In genomic region chr17:67628580-67629013, GRCh38 we compare ENCODE assay signal across 9 cellular contexts.
DNase-seq lines count a peak whose midpoint lies in the region; ATAC-seq and TF ChIP-seq lines count a peak whose summit lies in the region.
"Had no signal": no experiment of that assay in that cellular context is flagged by ENCODE, and none has a peak within 500 bp of the region (broad histone marks: within the 10 kb centered on the region; RNA-seq: fewer than 3 reads in every experiment).

No MANE protein-coding gene starts in this region.

- peak overlapping the region; percentile 67 to 84 for H3K27ac Mint-ChIP-seq in natural killer cell

- H2AK9ac ChIP-seq in IMR-90 (replicated peaks; ENCODE audit: low read depth, low read length, poor library complexity), result no peak overlapping the region

- intact Hi-C loops in IMR-90 (cut with micrococcal nuclease) (no loop called here), body of pancreas (cut with DNase I) (no loop called here), natural killer cell (cut with micrococcal nuclease) (no loop called here)

- no peak overlapping the region for H3K4me3 ChIP-seq in IMR-90 (ENCODE audit: insufficient read depth, low read depth, low read length)
- H3K4me3 ChIP-seq in body of pancreas, result no peak overlapping the region

- WGBS in IMR-90 (ENCODE audit: extremely low coverage in 2 of 2, insufficient read length in 1 of 2), 2 experiments, result 77% methylated on average over 4 of the region's 8 CpGs; no CpG with 5 or more reads in 1 of the 2 experiments
- WGBS in body of pancreas, 2 donors, result 62 to 76% methylated on average over 3 to 8 of the region's 8 CpGs

- in situ Hi-C loops in IMR-90 (cut with MboI; ENCODE audit: low sequenced_read_pairs), result no loop called here

- no peak overlapping the region for H4K91ac ChIP-seq in IMR-90 (ENCODE audit: insufficient read depth, low read depth, low read length)

- H3K27ac ChIP-seq in IMR-90 (ENCODE audit: insufficient read depth, low read length), result no peak overlapping the region
- H3K27ac ChIP-seq in body of pancreas, result peak overlapping the region in 1 of 4 donors; percentile 28

- no peak overlapping the region for H2BK120ac ChIP-seq in IMR-90 (ENCODE audit: low read depth, low read length)

- dilution Hi-C loops in IMR-90 (cut with HindIII; ENCODE audit: low sequenced_read_pairs, unreplicated experiment), result no loop called here

- peaks cover 20 to 33% of the 10 kb centered on the region in 2 donors for H3K4me1 Mint-ChIP-seq in natural killer cell

- POLR2A ChIA-PET in IMR-90 (lab: Charles Lee; ENCODE audit: unreplicated experiment), result no interaction called here

- H3K56ac ChIP-seq in IMR-90 (ENCODE audit: extremely low read depth, insufficient read depth, low read length), result no peak overlapping the region

- no peak overlapping the region for H4K8ac ChIP-seq in IMR-90 (ENCODE audit: low read depth in 2 of 2, low read length in 2 of 2)

- no peak overlapping the region for H3K18ac ChIP-seq in IMR-90 (ENCODE audit: low read depth, low read length)

- H3K79me1 ChIP-seq in IMR-90 (ENCODE audit: low read depth in 1 of 2, low read length in 2 of 2), result peaks cover 0 to 6% of the 10 kb centered on the region in 2 experiments; a peak in 1 of 4 replicates

- no peak overlapping the region for H4K5ac ChIP-seq in IMR-90 (ENCODE audit: low read depth, low read length)

- H3K4me3 Mint-ChIP-seq in natural killer cell, result no peak overlapping the region

- no peaks in the 10 kb centered on the region for H3K27me3 Mint-ChIP-seq in natural killer cell (ENCODE audit: low read depth in 2 of 2)

- H3K36me3 Mint-ChIP-seq in natural killer cell, result peaks cover 16% of the 10 kb centered on the region

- no peak overlapping the region for H3K14ac ChIP-seq in IMR-90 (replicated peaks; ENCODE audit: low read depth, low read length)

- H3K4me1 ChIP-seq in IMR-90 (ENCODE audit: control insufficient read depth, insufficient read depth, low read length) (no peaks in the 10 kb centered on the region), body of pancreas (peaks cover 14% of the 10 kb centered on the region)

- no peak overlapping the region for H2BK5ac ChIP-seq in IMR-90 (ENCODE audit: low read depth, low read length, poor library complexity, severe bottlenecking)

- no peak overlapping the region for H3K23ac ChIP-seq in IMR-90 (ENCODE audit: low read depth, low read length)

- no peak overlapping the region for H2BK15ac ChIP-seq in IMR-90 (ENCODE audit: low read depth, low read length)

- DNase-seq in NCI-H1092 treated with DMSO at 0.1 percent for 48 hours (lab: John Stamatoyannopoulos, UW) (peak; percentile 12), NCI-H1092 (lab: John Stamatoyannopoulos, UW) (no peak), IMR-90 (no peak), body of pancreas (peak; percentile 27 to 69 (median 44)), natural killer cell (no peak)
- no peak for DNase-seq in stimulated activated CD4-positive, alpha-beta T cell treated with anti-CD3 and anti-CD28 coated beads, Interleukin-2, amount 100 ng/mL, for 48 hours
- no peak for DNase-seq in effector CD8-positive, alpha-beta T cell (lab: John Stamatoyannopoulos, UW)
- DNase-seq: NCI-H446 treated with DMSO at 0.1 percent for 48 hours had no signal

- no peak for TF ChIP-seq RAD21 in IMR-90 (IDR thresholded peaks at IDR 0.05; ENCODE audit: low read length)

- no peaks in the 10 kb centered on the region for H4K20me1 ChIP-seq in IMR-90 (ENCODE audit: insufficient read depth, low read length)

- peak; percentile 37; the same call in 1 of the 2 replicates for ATAC-seq in IMR-90 (ENCODE audit: low read depth)
- ATAC-seq in body of pancreas, result peak; percentile 45
- peak; percentile 49 to 66 (median 59) for ATAC-seq in natural killer cell
- no peak for ATAC-seq in HG02970 (IDR thresholded peaks at IDR 0.05; ENCODE audit: low FRiP score, unreplicated experiment)

- H3K9ac ChIP-seq in IMR-90 (ENCODE audit: low read depth, low read length), result no peak overlapping the region

- no peaks in the 10 kb centered on the region for H3K9me3 ChIP-seq in IMR-90 (ENCODE audit: control insufficient read depth, insufficient read depth, low read length)
- H3K9me3 ChIP-seq in body of pancreas, result no peaks in the 10 kb centered on the region

- H3K9me1 ChIP-seq in IMR-90 (ENCODE audit: insufficient read depth, low read length), result no peaks in the 10 kb centered on the region

- H2AK5ac ChIP-seq in IMR-90 (ENCODE audit: low read depth, low read length), result no peak overlapping the region

- H3K9me3 Mint-ChIP-seq in natural killer cell, result no peaks in the 10 kb centered on the region

- no peak overlapping the region for H3K4ac ChIP-seq in IMR-90 (ENCODE audit: low read depth, low read length)

- CTCF ChIA-PET in IMR-90 (lab: Yijun Ruan, JAX), result interaction anchor here (1.0 kb wide), 1 partner anchor 153 kb away, joined by 3 read pairs; no protein-coding TSS in a partner anchor

- TF ChIP-seq POLR2A in IMR-90 (IDR thresholded peaks at IDR 0.05; ENCODE audit: low read depth, low read length) (no peak), body of pancreas (IDR thresholded peaks at IDR 0.05) (no peak)

- H3K4me2 ChIP-seq in IMR-90 (ENCODE audit: low read depth, low read length), result no peak overlapping the region

- peaks cover 6% of the 10 kb centered on the region for H3K36me3 ChIP-seq in IMR-90 (ENCODE audit: control insufficient read depth, insufficient read depth, low read length)
- H3K36me3 ChIP-seq in body of pancreas (replicated peaks in 1 of 2; ENCODE audit: insufficient read depth in 1 of 2, low read depth in 2 of 2), result peaks cover 0 to under 1% of the 10 kb centered on the region in 2 donors

- BruUV-seq in IMR-90 (replicated peaks; lab: Mats Ljungman, UMichigan), result no TSS peak

- no peak overlapping the region for H2BK20ac ChIP-seq in IMR-90 (ENCODE audit: low read depth, low read length)

- TF ChIP-seq CTCF in IMR-90 (conservative IDR thresholded peaks at IDR 0.05; ENCODE audit: low read depth, low read length) (0 out of 2 replicates have a peak, but pooled peaks have one; percentile 14), body of pancreas (IDR thresholded peaks at IDR 0.05) (peak in 4 of 7 experiments; percentile 19 to 37 (median 26)), natural killer cell (IDR thresholded peaks at IDR 0.05) (no peak)

- no peak overlapping the region for H2AFZ ChIP-seq in IMR-90 (replicated peaks; ENCODE audit: low read length, poor library complexity)

- H3K27me3 ChIP-seq in IMR-90 (ENCODE audit: control insufficient read depth, insufficient read depth, low read length) (no peaks in the 10 kb centered on the region), body of pancreas (no peaks in the 10 kb centered on the region)

TF ChIP-seq in IMR-90, 13 proteins besides CTCF, POLR2A, EP300 and RAD21:
- TF ChIP-seq CHD1 (IDR thresholded peaks at IDR 0.05; ENCODE audit: low read depth, low read length), result no peak
- TF ChIP-seq CEBPB (IDR thresholded peaks at IDR 0.05; ENCODE audit: low read depth, low read length), result no peak
- TF ChIP-seq NFE2L2 (IDR thresholded peaks at IDR 0.05; ENCODE audit: low read depth, low read length), result no peak
- no peak for TF ChIP-seq MAFK (IDR thresholded peaks at IDR 0.05; ENCODE audit: low read depth, low read length)
- TF ChIP-seq MAZ (IDR thresholded peaks at IDR 0.05; ENCODE audit: borderline replicate concordance, low read depth, low read length), result no peak
- no peak for TF ChIP-seq RCOR1 (IDR thresholded peaks at IDR 0.05; ENCODE audit: insufficient replicate concordance, low read length)
- no peak for TF ChIP-seq FOS (IDR thresholded peaks at IDR 0.05; ENCODE audit: low read depth, low read length)
- no peak for TF ChIP-seq SMC3 (IDR thresholded peaks at IDR 0.05; ENCODE audit: low read depth, low read length)

Comparison
In these comparisons a context has a peak if more than half of its experiments do, and no peak if none do; other contexts are left out.
1. DNase-seq: peak in NCI-H1092 treated with DMSO at 0.1 percent for 48 hours (single experiment) and body of pancreas (4 of 4); none in NCI-H1092 (single experiment), IMR-90 (single experiment), natural killer cell (single experiment), stimulated activated CD4-positive, alpha-beta T cell treated with anti-CD3 and anti-CD28 coated beads, Interleukin-2, amount 100 ng/mL, for 48 hours (0 of 2) and effector CD8-positive, alpha-beta T cell (single experiment).